Comparison of ENCODE assay signal across 17 cellular contexts in the genomic region with DNA sequence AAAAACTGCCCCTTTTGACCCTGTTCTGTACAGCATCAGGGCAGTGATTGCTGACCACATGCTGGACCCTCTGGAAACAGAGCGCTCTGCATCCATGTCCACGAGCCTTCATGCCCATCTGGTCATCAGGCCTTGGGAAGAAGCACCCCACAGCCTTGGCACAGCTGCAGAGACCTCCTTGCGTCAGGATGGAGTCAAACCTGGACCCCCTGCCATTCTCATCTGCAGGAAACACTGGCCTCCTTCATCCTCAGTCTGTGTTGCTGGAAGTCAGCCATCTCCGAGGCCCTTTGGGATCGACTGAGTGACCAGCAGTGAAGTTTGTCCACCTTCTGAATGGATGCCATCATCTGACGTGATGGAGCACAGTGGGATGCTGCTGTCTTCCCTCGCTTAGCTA.
DNase-seq lines count a peak whose midpoint lies in the region; ATAC-seq and TF ChIP-seq lines count a peak whose summit lies in the region.
"Had no signal": no experiment of that assay in that cellular context is flagged by ENCODE, and none has a peak within 500 bp of the region (broad histone marks: within the 10 kb centered on the region; RNA-seq: fewer than 3 reads in every experiment).

No MANE protein-coding gene starts in this region.

- no peaks in the 10 kb centered on the region for H3K4me1 ChIP-seq in right cardiac atrium (ENCODE audit: control insufficient read depth, insufficient read depth, low read length)
- no peaks in the 10 kb centered on the region for H3K4me1 ChIP-seq in right atrium auricular region
- H3K4me1 ChIP-seq: BLaER1 treated with 17β-estradiol and CSF1 and Interleukin-3, amounts not matched to agents 10 nM and 100 nM had no signal

- 59% methylated on average over 7 of the region's 7 CpGs for WGBS in right cardiac atrium

- H3K36me3 ChIP-seq in right atrium auricular region = no peaks in the 10 kb centered on the region
- H3K36me3 ChIP-seq: BLaER1 treated with 17β-estradiol and CSF1 and Interleukin-3, amounts not matched to agents 10 nM and 100 nM had no signal

- no peak for TF ChIP-seq CTCF in right atrium auricular region (IDR thresholded peaks at IDR 0.05)

- H3K4me3 ChIP-seq in right cardiac atrium (ENCODE audit: low read length) (no peak overlapping the region), right atrium auricular region (no peak overlapping the region), iPS-18c (ENCODE audit: insufficient read depth, low read depth, low read length) (0 out of 2 replicates have a peak overlapping the region, but pooled peaks have one; percentile 21)
- H3K4me3 ChIP-seq: BLaER1 treated with 17β-estradiol and CSF1 and Interleukin-3, amounts not matched to agents 10 nM and 100 nM had no signal

- ATAC-seq in right cardiac atrium (peak; percentile 39 to 59), sciatic nerve (peak; percentile 28), GM21737 (IDR thresholded peaks at IDR 0.05; ENCODE audit: unreplicated experiment) (no peak)
- ATAC-seq: CD8-positive, alpha-beta T cell; HCT116 had no signal

- H3K9me3 ChIP-seq in right cardiac atrium (ENCODE audit: control insufficient read depth, low read length) (no peaks in the 10 kb centered on the region), right atrium auricular region (no peaks in the 10 kb centered on the region), iPS-18c (ENCODE audit: control insufficient read depth, insufficient read depth, low read length) (peaks cover 19% of the 10 kb centered on the region)

- H3K27ac ChIP-seq in right cardiac atrium (ENCODE audit: low read length) = no peak overlapping the region
- H3K27ac ChIP-seq in right atrium auricular region = no peak overlapping the region
- H3K27ac ChIP-seq: BLaER1 treated with 17β-estradiol and CSF1 and Interleukin-3, amounts not matched to agents 10 nM and 100 nM had no signal

- intact Hi-C loops in right cardiac atrium (cut with DNase I) (no loop called here), sciatic nerve (cut with DNase I) (no loop called here)

- DNase-seq in right cardiac atrium (peak in 1 of 3 donors; percentile 30), right atrium auricular region (ENCODE audit: low spot score) (no peak), sciatic nerve (ENCODE audit: low spot score) (no peak), retina (no peak), SK-N-DZ (ENCODE audit: low spot score) (no peak)
- DNase-seq: 8988T; Calu3; CD8-positive, alpha-beta T cell; DMS79 treated with DMSO at 0.1 percent for 48 hours; GF-D8; GOT3; H7; HFFc6 had no signal

- H3K27me3 ChIP-seq in right cardiac atrium (ENCODE audit: control insufficient read depth, insufficient read depth) (no peaks in the 10 kb centered on the region), right atrium auricular region (no peaks in the 10 kb centered on the region)
- H3K27me3 ChIP-seq: BLaER1 treated with 17β-estradiol and CSF1 and Interleukin-3, amounts not matched to agents 10 nM and 100 nM had no signal
